In the genomic region with DNA sequence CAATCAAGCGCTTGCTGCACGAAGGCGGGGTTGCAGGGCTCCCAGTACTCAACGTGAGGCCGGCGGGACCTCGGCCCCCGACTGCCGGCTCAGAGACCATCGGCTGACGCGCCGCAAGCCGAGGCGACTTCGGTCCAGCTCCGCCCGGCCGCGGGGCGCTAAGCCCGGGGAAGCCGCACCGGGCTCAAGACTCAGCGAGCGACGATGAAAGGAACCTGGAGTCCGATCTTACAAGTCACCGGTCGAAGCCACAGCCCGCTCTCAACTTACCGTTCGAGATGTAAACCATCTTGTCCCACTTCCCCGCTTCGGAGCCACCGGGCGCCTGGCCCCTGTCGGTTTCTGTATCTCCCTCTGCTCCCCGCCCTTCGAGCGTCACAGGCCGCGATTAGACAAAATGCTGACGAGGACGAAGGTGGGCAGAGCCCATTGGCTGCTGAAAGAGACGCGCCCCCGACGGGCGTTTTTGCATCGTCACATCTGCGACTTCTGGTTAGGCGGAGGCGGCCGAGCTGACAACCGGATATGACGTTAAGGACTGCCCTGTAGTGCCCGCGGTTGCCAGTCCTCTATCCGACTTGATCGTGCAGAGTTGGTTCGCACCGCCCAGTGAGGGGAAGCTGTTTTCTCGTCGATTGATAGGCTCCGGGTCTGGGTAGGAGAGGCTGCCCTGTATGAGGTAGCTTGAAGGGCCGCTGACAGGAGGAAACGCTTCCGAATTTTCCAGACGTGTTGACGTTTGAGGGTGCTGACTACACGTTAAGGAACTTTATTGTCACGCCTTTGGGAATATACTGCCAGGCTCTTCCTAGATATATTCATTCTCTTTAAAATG, we compare ENCODE assay signal across 8 cellular contexts. TPM values are rescaled to one million over a fixed set of nuclear protein-coding genes. Genes with fewer than 3 reads are reported as not detected.
DNase-seq lines count a peak whose midpoint lies in the region; ATAC-seq, FAIRE-seq and TF ChIP-seq lines count a peak whose summit lies in the region.

A gene (minus strand): TSS at position 360 of the 835 bp plus-strand sequence.

- H3K27ac Mint-ChIP-seq in activated CD4-positive, alpha-beta T cell treated with anti-CD3 and anti-CD28 coated beads for 36 hours = peak within 1 kb of the TSS; percentile 95

- TF ChIP-seq CTCF in choroid plexus epithelial cell (conservative IDR thresholded peaks at IDR 0.05; ENCODE audit: low read depth, low read length) (no peak), kidney (IDR thresholded peaks at IDR 0.05; ENCODE audit: borderline replicate concordance, extremely low read depth, insufficient read depth) (no peak)

- DNase-seq in AML-193 (lab: John Stamatoyannopoulos, UW) (peak; percentile 100), GM19238 (ENCODE audit: insufficient read length, low spot score) (peak; percentile 70), NCI-H524 (lab: John Stamatoyannopoulos, UW) (peak; percentile 96 to 98), choroid plexus epithelial cell (ENCODE audit: low read depth) (peak; percentile 100), kidney (peak; percentile 99)
- DNase-seq in activated CD4-positive, alpha-beta T cell treated with anti-CD3 and anti-CD28 coated beads for 36 hours = peak; percentile 98
- peak; percentile 97 for DNase-seq in stimulated activated CD4-positive, alpha-beta T cell treated with anti-CD3 and anti-CD28 coated beads, Interleukin-15, amount 100 ng/mL, for 24 hours

- POLR2A ChIA-PET in activated CD4-positive, alpha-beta T cell treated with anti-CD3 and anti-CD28 coated beads for 36 hours (lab: Charles Lee) = interaction anchor here (1.0 to 1.3 kb wide), 3 partner anchors 10 to 544 kb away, joined by 3 to 7 read pairs (median 5); a partner anchor contains a TSS

- peaks cover 6% of the 10 kb centered on the region for H3K27me3 Mint-ChIP-seq in activated CD4-positive, alpha-beta T cell treated with anti-CD3 and anti-CD28 coated beads for 36 hours

- ATAC-seq in HG03442 (IDR thresholded peaks at IDR 0.05; ENCODE audit: unreplicated experiment) = peak; percentile 96
- ATAC-seq in activated CD4-positive, alpha-beta T cell treated with anti-CD3 and anti-CD28 coated beads for 36 hours = peak; percentile 95

- intact Hi-C loops in activated CD4-positive, alpha-beta T cell treated with anti-CD3 and anti-CD28 coated beads for 36 hours (cut with DNase I, micrococcal nuclease) = loop anchor here (1.0 to 5.0 kb wide), 5 partner anchors 9 to 635 kb away; a partner anchor contains a TSS
- intact Hi-C loops in kidney (cut with DNase I) = no loop called here

- peak within 1 kb of the TSS; percentile 94 to 99 for H3K9ac ChIP-seq in kidney (ENCODE audit: low read length in 2 of 2)

- peaks cover 0 to 2% of the 10 kb centered on the region in 2 donors for H3K36me3 ChIP-seq in kidney (ENCODE audit: control insufficient read depth in 1 of 2, insufficient read depth in 2 of 2, low read length in 2 of 2)

- peak; percentile 99 for FAIRE-seq in kidney (lab: Jason Lieb, UNC)

- H3K9me3 Mint-ChIP-seq in activated CD4-positive, alpha-beta T cell treated with anti-CD3 and anti-CD28 coated beads for 36 hours (ENCODE audit: low read depth) = no peaks in the 10 kb centered on the region

- H3K4me1 Mint-ChIP-seq in activated CD4-positive, alpha-beta T cell treated with anti-CD3 and anti-CD28 coated beads for 36 hours = peaks cover 48% of the 10 kb centered on the region

- H3K36me3 Mint-ChIP-seq in activated CD4-positive, alpha-beta T cell treated with anti-CD3 and anti-CD28 coated beads for 36 hours (ENCODE audit: low read depth) = peaks cover 29% of the 10 kb centered on the region

- H3K4me3 ChIP-seq in choroid plexus epithelial cell (ENCODE audit: low read depth, low read length) (peak within 1 kb of the TSS; percentile 90), kidney (ENCODE audit: low read length in 2 of 2) (peak within 1 kb of the TSS; percentile 97 to 99)

- H3K4me1 ChIP-seq in kidney (ENCODE audit: control insufficient read depth in 1 of 2, insufficient read depth in 1 of 2, low read depth in 1 of 2, low read length in 2 of 2) = peaks cover 0 to 9% of the 10 kb centered on the region in 2 donors

- no peaks in the 10 kb centered on the region for H3K9me3 ChIP-seq in kidney (ENCODE audit: control insufficient read depth in 1 of 2, low read length in 2 of 2)

- CTCF ChIA-PET in activated CD4-positive, alpha-beta T cell treated with anti-CD3 and anti-CD28 coated beads for 36 hours (lab: Charles Lee) = interaction anchor here (0.8 to 1.4 kb wide), 2 partner anchors 9 to 11 kb away, joined by 4 to 5 read pairs; no protein-coding TSS in a partner anchor

- peak within 1 kb of the TSS; percentile 91 to 95 for H3K27ac ChIP-seq in kidney (ENCODE audit: low read depth in 2 of 2, low read length in 2 of 2)

- H3K4me3 Mint-ChIP-seq in activated CD4-positive, alpha-beta T cell treated with anti-CD3 and anti-CD28 coated beads for 36 hours = peak within 1 kb of the TSS; percentile 85

RNA-seq across cellular contexts. Expression of the gene that starts here (rescaled TPM):
- total RNA-seq in activated CD4-positive, alpha-beta T cell treated with anti-CD3 and anti-CD28 coated beads for 36 hours = 10 to 100 TPM; 31.6 to 45.1 TPM
- total RNA-seq in kidney = 51.0 TPM
- polyA plus RNA-seq in kidney (ENCODE audit: insufficient read depth, low read depth, low replicate concordance) = 106 TPM

Comparison
In these comparisons a context has a peak if more than half of its experiments do, and no peak if none do; other contexts are left out.
1. Peak in every context shown above with its lines: DNase-seq, ATAC-seq, H3K4me3 ChIP-seq and H3K27ac ChIP-seq.